Comparison of ENCODE assay signal across 1 cellular context in the genomic region with DNA sequence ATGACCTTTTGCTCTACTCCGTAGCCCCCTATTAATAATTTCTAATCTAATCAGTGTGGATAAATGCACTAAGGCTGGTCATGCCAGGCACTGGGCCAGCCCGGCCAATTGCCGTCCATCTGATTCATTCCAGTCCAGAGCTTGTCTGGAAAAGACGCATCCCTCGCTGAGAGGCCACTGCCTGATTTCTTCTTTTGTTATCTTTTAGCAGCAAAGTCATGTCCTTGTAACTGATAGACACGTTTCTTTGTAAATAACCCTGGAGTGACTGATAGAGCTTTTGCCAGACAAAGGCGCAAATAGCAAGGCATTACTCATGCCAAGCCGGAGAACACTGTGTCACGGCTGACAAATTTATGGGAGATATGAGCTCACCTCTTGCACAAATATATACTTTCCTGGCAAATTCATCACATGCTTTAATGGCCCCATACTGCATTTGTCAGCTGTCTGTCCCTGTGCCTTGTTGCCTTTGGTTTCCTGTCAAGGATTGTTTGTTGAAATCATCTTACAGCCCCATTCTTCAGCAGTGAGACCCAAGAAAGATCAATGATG.
TF ChIP-seq lines count a peak whose summit lies in the region.

No MANE protein-coding gene starts in this region.

TF ChIP-seq in HEK293, 187 proteins besides CTCF, POLR2A, EP300 and RAD21 (continued from another document):
- TF ChIP-seq, protein P1, sequence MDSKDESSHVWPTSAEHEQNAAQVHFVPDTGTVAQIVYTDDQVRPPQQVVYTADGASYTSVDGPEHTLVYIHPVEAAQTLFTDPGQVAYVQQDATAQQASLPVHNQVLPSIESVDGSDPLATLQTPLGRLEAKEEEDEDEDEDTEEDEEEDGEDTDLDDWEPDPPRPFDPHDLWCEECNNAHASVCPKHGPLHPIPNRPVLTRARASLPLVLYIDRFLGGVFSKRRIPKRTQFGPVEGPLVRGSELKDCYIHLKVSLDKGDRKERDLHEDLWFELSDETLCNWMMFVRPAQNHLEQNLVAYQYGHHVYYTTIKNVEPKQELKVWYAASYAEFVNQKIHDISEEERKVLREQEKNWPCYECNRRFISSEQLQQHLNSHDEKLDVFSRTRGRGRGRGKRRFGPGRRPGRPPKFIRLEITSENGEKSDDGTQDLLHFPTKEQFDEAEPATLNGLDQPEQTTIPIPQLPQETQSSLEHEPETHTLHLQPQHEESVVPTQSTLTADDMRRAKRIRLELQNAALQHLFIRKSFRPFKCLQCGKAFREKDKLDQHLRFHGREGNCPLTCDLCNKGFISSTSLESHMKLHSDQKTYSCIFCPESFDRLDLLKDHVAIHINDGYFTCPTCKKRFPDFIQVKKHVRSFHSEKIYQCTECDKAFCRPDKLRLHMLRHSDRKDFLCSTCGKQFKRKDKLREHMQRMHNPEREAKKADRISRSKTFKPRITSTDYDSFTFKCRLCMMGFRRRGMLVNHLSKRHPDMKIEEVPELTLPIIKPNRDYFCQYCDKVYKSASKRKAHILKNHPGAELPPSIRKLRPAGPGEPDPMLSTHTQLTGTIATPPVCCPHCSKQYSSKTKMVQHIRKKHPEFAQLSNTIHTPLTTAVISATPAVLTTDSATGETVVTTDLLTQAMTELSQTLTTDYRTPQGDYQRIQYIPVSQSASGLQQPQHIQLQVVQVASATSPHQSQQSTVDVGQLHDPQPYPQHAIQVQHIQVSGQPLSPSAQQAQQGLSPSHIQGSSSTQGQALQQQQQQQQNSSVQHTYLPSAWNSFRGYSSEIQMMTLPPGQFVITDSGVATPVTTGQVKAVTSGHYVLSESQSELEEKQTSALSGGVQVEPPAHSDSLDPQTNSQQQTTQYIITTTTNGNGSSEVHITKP (tag by site-specific recombination; IDR thresholded peaks at IDR 0.05), result peak; percentile 15; the same call in 1 of the 2 replicates
- no peak for TF ChIP-seq ZNF202 (tag by site-specific recombination; IDR thresholded peaks at IDR 0.05; ENCODE audit: borderline replicate concordance)
- no peak for TF ChIP-seq PRDM1 (tag by site-specific recombination; IDR thresholded peaks at IDR 0.05)
- peak; percentile 19; the same call in 1 of the 2 replicates for TF ChIP-seq ZNF24 (tag by site-specific recombination; IDR thresholded peaks at IDR 0.05)
- no peak for TF ChIP-seq ZNF48 (tag by site-specific recombination; IDR thresholded peaks at IDR 0.05)
- TF ChIP-seq ZXDB (tag by site-specific recombination; IDR thresholded peaks at IDR 0.05), result peak; percentile 82
- TF ChIP-seq SCRT2 (tag by site-specific recombination; IDR thresholded peaks at IDR 0.05), result peak; percentile 61
- 0 out of 2 replicates have a peak, but pooled peaks have one; percentile 31 for TF ChIP-seq IKZF3 (tag by site-specific recombination; IDR thresholded peaks at IDR 0.05)
- no peak for TF ChIP-seq SALL2 (tag by site-specific recombination; IDR thresholded peaks at IDR 0.05; ENCODE audit: borderline replicate concordance)
- TF ChIP-seq, protein P2, sequence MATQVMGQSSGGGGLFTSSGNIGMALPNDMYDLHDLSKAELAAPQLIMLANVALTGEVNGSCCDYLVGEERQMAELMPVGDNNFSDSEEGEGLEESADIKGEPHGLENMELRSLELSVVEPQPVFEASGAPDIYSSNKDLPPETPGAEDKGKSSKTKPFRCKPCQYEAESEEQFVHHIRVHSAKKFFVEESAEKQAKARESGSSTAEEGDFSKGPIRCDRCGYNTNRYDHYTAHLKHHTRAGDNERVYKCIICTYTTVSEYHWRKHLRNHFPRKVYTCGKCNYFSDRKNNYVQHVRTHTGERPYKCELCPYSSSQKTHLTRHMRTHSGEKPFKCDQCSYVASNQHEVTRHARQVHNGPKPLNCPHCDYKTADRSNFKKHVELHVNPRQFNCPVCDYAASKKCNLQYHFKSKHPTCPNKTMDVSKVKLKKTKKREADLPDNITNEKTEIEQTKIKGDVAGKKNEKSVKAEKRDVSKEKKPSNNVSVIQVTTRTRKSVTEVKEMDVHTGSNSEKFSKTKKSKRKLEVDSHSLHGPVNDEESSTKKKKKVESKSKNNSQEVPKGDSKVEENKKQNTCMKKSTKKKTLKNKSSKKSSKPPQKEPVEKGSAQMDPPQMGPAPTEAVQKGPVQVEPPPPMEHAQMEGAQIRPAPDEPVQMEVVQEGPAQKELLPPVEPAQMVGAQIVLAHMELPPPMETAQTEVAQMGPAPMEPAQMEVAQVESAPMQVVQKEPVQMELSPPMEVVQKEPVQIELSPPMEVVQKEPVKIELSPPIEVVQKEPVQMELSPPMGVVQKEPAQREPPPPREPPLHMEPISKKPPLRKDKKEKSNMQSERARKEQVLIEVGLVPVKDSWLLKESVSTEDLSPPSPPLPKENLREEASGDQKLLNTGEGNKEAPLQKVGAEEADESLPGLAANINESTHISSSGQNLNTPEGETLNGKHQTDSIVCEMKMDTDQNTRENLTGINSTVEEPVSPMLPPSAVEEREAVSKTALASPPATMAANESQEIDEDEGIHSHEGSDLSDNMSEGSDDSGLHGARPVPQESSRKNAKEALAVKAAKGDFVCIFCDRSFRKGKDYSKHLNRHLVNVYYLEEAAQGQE (tag by site-specific recombination; IDR thresholded peaks at IDR 0.05), result no peak
- TF ChIP-seq TRIM28 (IDR thresholded peaks at IDR 0.05; ENCODE audit: borderline replicate concordance, low read length), result no peak; the same call in 1 of the 2 replicates
- TF ChIP-seq ZNF394 (tag by site-specific recombination; IDR thresholded peaks at IDR 0.05; ENCODE audit: borderline replicate concordance), result peak; percentile 49; the same call in 1 of the 2 replicates
- TF ChIP-seq, protein P3, sequence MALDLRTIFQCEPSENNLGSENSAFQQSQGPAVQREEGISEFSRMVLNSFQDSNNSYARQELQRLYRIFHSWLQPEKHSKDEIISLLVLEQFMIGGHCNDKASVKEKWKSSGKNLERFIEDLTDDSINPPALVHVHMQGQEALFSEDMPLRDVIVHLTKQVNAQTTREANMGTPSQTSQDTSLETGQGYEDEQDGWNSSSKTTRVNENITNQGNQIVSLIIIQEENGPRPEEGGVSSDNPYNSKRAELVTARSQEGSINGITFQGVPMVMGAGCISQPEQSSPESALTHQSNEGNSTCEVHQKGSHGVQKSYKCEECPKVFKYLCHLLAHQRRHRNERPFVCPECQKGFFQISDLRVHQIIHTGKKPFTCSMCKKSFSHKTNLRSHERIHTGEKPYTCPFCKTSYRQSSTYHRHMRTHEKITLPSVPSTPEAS (tag by site-specific recombination; IDR thresholded peaks at IDR 0.05), result 0 out of 2 replicates have a peak, but pooled peaks have one; percentile 22
- TF ChIP-seq ZNF391 (tag by site-specific recombination; IDR thresholded peaks at IDR 0.05; ENCODE audit: borderline replicate concordance, low read depth), result peak; percentile 59; the same call in 1 of the 2 replicates
- no peak for TF ChIP-seq ZNF350 (tag by site-specific recombination; IDR thresholded peaks at IDR 0.05)
- TF ChIP-seq, protein P4, sequence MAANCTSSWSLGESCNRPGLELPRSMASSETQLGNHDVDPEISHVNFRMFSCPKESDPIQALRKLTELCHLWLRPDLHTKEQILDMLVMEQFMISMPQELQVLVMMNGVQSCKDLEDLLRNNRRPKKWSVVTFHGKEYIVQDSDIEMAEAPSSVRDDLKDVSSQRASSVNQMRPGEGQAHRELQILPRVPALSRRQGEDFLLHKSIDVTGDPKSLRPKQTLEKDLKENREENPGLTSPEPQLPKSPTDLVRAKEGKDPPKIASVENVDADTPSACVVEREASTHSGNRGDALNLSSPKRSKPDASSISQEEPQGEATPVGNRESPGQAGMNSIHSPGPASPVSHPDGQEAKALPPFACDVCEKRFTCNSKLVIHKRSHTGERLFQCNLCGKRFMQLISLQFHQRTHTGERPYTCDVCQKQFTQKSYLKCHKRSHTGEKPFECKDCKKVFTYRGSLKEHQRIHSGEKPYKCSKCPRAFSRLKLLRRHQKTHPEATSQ (tag by site-specific recombination; IDR thresholded peaks at IDR 0.05), result no peak
